1 cellular context compared by ENCODE assay signal in the genomic region with DNA sequence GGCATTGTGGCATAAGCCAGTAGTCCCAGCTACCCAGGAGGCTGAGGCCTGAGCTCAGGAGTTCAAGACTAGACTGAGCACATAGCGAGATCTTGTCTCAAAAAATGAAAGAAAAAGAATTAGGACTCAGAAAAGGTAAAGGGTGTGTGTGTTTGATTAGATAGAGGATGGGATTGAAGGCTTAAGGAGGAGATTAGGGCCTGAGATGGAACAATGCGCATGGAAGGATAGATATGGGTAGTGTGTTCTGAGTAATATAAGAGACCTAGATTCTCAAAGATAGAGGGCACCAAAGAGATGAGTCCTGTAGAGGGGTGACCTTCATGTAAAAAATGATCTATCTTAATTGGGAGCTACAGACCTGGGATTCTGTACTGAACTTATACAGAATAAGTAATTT.
TF ChIP-seq lines count a peak whose summit lies in the region.

No MANE protein-coding gene starts in this region.

TF ChIP-seq in K562, 482 proteins besides CTCF, POLR2A, EP300 and RAD21 (continued from another document):
- TF ChIP-seq, protein P1, sequence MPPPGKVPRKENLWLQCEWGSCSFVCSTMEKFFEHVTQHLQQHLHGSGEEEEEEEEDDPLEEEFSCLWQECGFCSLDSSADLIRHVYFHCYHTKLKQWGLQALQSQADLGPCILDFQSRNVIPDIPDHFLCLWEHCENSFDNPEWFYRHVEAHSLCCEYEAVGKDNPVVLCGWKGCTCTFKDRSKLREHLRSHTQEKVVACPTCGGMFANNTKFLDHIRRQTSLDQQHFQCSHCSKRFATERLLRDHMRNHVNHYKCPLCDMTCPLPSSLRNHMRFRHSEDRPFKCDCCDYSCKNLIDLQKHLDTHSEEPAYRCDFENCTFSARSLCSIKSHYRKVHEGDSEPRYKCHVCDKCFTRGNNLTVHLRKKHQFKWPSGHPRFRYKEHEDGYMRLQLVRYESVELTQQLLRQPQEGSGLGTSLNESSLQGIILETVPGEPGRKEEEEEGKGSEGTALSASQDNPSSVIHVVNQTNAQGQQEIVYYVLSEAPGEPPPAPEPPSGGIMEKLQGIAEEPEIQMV (tag; conservative IDR thresholded peaks at IDR 0.05; ENCODE audit: low read depth): no peak
- no peak for TF ChIP-seq ZBTB17 (CRISPR knock-in tag; IDR thresholded peaks at IDR 0.05)
- peak; percentile 14; the same call in 1 of the 2 replicates for TF ChIP-seq MECOM (CRISPR knock-in tag; IDR thresholded peaks at IDR 0.05)
- TF ChIP-seq ADNP (tag; IDR thresholded peaks at IDR 0.05): peak; percentile 51; the same call in 1 of the 2 replicates
- 0 out of 2 replicates have a peak, but pooled peaks have one; percentile 17 for TF ChIP-seq MYNN (IDR thresholded peaks at IDR 0.05)
- no peak for TF ChIP-seq MYNN (CRISPR knock-in tag; IDR thresholded peaks at IDR 0.05)
- no peak for TF ChIP-seq NELFE (IDR thresholded peaks at IDR 0.05; ENCODE audit: insufficient read depth, insufficient read length)
- TF ChIP-seq SOX6 (IDR thresholded peaks at IDR 0.05): peak; percentile 77
- TF ChIP-seq, protein P2, sequence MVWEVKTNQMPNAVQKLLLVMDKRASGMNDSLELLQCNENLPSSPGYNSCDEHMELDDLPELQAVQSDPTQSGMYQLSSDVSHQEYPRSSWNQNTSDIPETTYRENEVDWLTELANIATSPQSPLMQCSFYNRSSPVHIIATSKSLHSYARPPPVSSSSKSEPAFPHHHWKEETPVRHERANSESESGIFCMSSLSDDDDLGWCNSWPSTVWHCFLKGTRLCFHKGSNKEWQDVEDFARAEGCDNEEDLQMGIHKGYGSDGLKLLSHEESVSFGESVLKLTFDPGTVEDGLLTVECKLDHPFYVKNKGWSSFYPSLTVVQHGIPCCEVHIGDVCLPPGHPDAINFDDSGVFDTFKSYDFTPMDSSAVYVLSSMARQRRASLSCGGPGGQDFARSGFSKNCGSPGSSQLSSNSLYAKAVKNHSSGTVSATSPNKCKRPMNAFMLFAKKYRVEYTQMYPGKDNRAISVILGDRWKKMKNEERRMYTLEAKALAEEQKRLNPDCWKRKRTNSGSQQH (CRISPR knock-in tag; IDR thresholded peaks at IDR 0.05): no peak
TF ChIP-seq in K562: peak in this region for 39.
